ENCODE assay signal across 8 cellular contexts in the genomic region with DNA sequence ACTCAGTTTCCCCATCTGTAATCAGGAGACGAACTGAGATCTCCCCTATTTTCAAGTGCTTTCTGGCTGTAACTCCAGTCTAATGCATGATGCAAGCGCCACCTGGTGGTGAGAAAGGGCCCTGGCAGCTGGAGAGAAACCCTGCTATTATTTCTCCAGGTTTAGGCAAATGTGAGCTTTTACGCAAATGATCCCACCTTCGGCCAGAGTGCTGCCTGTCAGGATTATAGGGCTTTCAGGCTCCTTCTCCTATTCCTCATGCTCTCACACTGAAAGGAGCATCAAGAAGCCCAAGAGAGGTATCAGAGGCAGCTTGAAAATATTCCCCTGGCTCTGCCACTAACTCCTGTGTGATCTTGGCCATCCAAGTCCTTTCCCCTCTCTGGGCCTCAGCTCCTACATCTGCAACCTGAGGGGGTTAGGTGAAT.
DNase-seq lines count a peak whose midpoint lies in the region; ATAC-seq, FAIRE-seq and TF ChIP-seq lines count a peak whose summit lies in the region.

No MANE protein-coding gene starts in this region.

- no peak overlapping the region for H2BK20ac ChIP-seq in H1 (ENCODE audit: low read length)

- H3K9me3 Mint-ChIP-seq in mesothelial cell of epicardium, result no peaks in the 10 kb centered on the region

- POLR2A ChIA-PET in H1 (lab: Charles Lee; ENCODE audit: partially characterized antibody), result interaction anchor here (0.5 to 1.2 kb wide), 2 partner anchors 15 to 175 kb away, joined by 3 read pairs; no protein-coding TSS in a partner anchor

- H3K18ac ChIP-seq in H1 (ENCODE audit: extremely low read depth, low read length), result no peak overlapping the region

- H3K36me3 Mint-ChIP-seq in mesothelial cell of epicardium, result no peaks in the 10 kb centered on the region

- H2BK5ac ChIP-seq in H1 (ENCODE audit: low read depth, low read length), result no peak overlapping the region

- H3K56ac ChIP-seq in H1 (replicated peaks; ENCODE audit: insufficient read length, low read depth, low read length), result no peak overlapping the region

- no peak overlapping the region for H2AFZ ChIP-seq in H1 (ENCODE audit: low read length)

- no peak for TF ChIP-seq EP300 in H1 (IDR thresholded peaks at IDR 0.05; ENCODE audit: borderline replicate concordance in 1 of 2, low read depth in 2 of 2, low read length in 2 of 2)

- no peak overlapping the region for H3K9ac ChIP-seq in H1 (replicated peaks in 1 of 4; ENCODE audit: extremely low read depth in 1 of 4, low read depth in 3 of 4, low read length in 3 of 4)

- no peak for TF ChIP-seq POLR2A in H1 (IDR thresholded peaks at IDR 0.05; ENCODE audit: control extremely low read depth in 1 of 2, low read depth in 2 of 2, low read length in 2 of 2)

- H2BK120ac ChIP-seq in H1 (replicated peaks; ENCODE audit: low read depth, low read length), result no peak overlapping the region

- H3K4me2 ChIP-seq in H1 (ENCODE audit: insufficient read depth in 1 of 2, low read depth in 2 of 2, low read length in 2 of 2), result no peak overlapping the region

- no peaks in the 10 kb centered on the region; a peak in 1 of 7 replicates for H3K4me1 ChIP-seq in H1 (replicated peaks in 1 of 4; ENCODE audit: control insufficient read depth in 3 of 4, insufficient read depth in 4 of 4, low read length in 3 of 4)

- no peaks in the 10 kb centered on the region for H3K9me3 ChIP-seq in H1 (ENCODE audit: insufficient read depth in 2 of 2, low read depth in 1 of 2, low read length in 1 of 2)

- no peaks in the 10 kb centered on the region for H3K36me3 ChIP-seq in H1 (ENCODE audit: control insufficient read depth in 2 of 4, insufficient read depth in 4 of 4, low read length in 3 of 4)

- peaks cover 4% of the 10 kb centered on the region for H3K27me3 Mint-ChIP-seq in mesothelial cell of epicardium (ENCODE audit: low read depth)

- H3K4me3 Mint-ChIP-seq in mesothelial cell of epicardium, result no peak overlapping the region

- no peaks in the 10 kb centered on the region for H3K79me1 ChIP-seq in H1 (ENCODE audit: low read depth, low read length)

- no peak overlapping the region for H4K91ac ChIP-seq in H1 (replicated peaks; ENCODE audit: insufficient read length, low read length)

- peak; percentile 95 for TF ChIP-seq CTCF in AG09309 (IDR thresholded peaks at IDR 0.05; ENCODE audit: control insufficient read depth, insufficient read depth, low read depth, low read length, missing control alignments)
- peak; percentile 99 for TF ChIP-seq CTCF in GM20000 (IDR thresholded peaks at IDR 0.05; ENCODE audit: extremely low read depth, missing control alignments)
- TF ChIP-seq CTCF in H1 (IDR thresholded peaks at IDR 0.05; ENCODE audit: control extremely low read depth in 1 of 3, insufficient read depth in 1 of 3, low read depth in 1 of 3, low read length in 3 of 3), result peak; percentile 79 to 97 (median 96)
- peak; percentile 95 for TF ChIP-seq CTCF in mesothelial cell of epicardium (IDR thresholded peaks at IDR 0.05; ENCODE audit: unreplicated experiment)

- no peaks in the 10 kb centered on the region for H3K4me1 Mint-ChIP-seq in mesothelial cell of epicardium

- no peaks in the 10 kb centered on the region for H4K20me1 ChIP-seq in H1 (replicated peaks in 1 of 2; ENCODE audit: control insufficient read depth in 1 of 2, insufficient read depth in 2 of 2, low read length in 2 of 2)

- H4K8ac ChIP-seq in H1 (ENCODE audit: extremely low read depth, insufficient read depth, low read length), result no peak overlapping the region

- H3K23ac ChIP-seq in H1 (ENCODE audit: insufficient read length), result no peak overlapping the region

- H3K79me2 ChIP-seq in H1 (ENCODE audit: control insufficient read depth in 1 of 2, insufficient read depth in 2 of 2, low read length in 2 of 2), result no peaks in the 10 kb centered on the region

- no peak overlapping the region for H3K27ac Mint-ChIP-seq in mesothelial cell of epicardium

- H4K5ac ChIP-seq in H1 (ENCODE audit: insufficient read length, low read depth, low read length), result no peak overlapping the region

- no peak overlapping the region for H3K14ac ChIP-seq in H1 (ENCODE audit: insufficient read length)

- no peak overlapping the region for H3K27ac ChIP-seq in H1 (ENCODE audit: low read depth, low read length)

- CTCF ChIA-PET in H1 (lab: Charles Lee; ENCODE audit: partially characterized antibody), result interaction anchor here (0.6 to 17.1 kb wide), 69 partner anchors 8 to 1368 kb away, joined by 3 to 352 read pairs (median 6); a partner anchor contains a TSS

- H3K4ac ChIP-seq in H1 (replicated peaks; ENCODE audit: insufficient read length, low read depth, low read length), result no peak overlapping the region

- 44% methylated on average over 4 of the region's 4 CpGs; no CpG with 5 or more reads in 1 of the 2 experiments for WGBS in H1 (ENCODE audit: extremely low coverage in 1 of 2, insufficient coverage in 1 of 2, insufficient read length in 1 of 2, insufficient replicate concordance in 2 of 2, low coverage in 1 of 2, low lambda C conversion rate in 2 of 2, missing lambda C conversion rate in 1 of 2), 2 experiments

- FAIRE-seq in H1 (lab: Jason Lieb, UNC), result peak; percentile 86

- H3K4me3 ChIP-seq in AG09309 (ENCODE audit: control insufficient read depth, low read depth, low read length), result no peak overlapping the region
- H3K4me3 ChIP-seq in H1 (ENCODE audit: extremely low read depth in 1 of 4, insufficient read depth in 2 of 4, low read depth in 3 of 4, low read length in 4 of 4), result no peak overlapping the region

- no peak for ATAC-seq in HG02870 (IDR thresholded peaks at IDR 0.05; ENCODE audit: unreplicated experiment)

- DNase-seq in AG09309 (ENCODE audit: low read depth) (peak; percentile 14), GM20000 (ENCODE audit: low spot score) (peak; percentile 68), NCI-H526 treated with DMSO at 0.1 percent for 48 hours (lab: John Stamatoyannopoulos, UW) (peak; percentile 85), H1 (ENCODE audit: low read depth in 1 of 2, low spot score in 2 of 2) (peak in 1 of 2 experiments; percentile 87), mesothelial cell of epicardium (ENCODE audit: low spot score in 2 of 2, unreplicated experiment in 2 of 2) (peak; percentile 48 to 84)
- peak; percentile 21 to 54 for DNase-seq in activated CD8-positive, alpha-beta memory T cell treated with anti-CD3 and anti-CD28 coated beads for 1 hour (ENCODE audit: extremely low read depth in 1 of 2, low read depth in 1 of 2)
- peak; percentile 29 to 42 for DNase-seq in stimulated activated CD8-positive, alpha-beta memory T cell treated with anti-CD3 and anti-CD28 coated beads, Interleukin-2, amount 100 ng/mL, for 1 hour (ENCODE audit: low read depth in 2 of 2)

- H2BK12ac ChIP-seq in H1 (ENCODE audit: low read depth, low read length), result no peak overlapping the region

- no peaks in the 10 kb centered on the region; a peak in 2 of 7 replicates for H3K27me3 ChIP-seq in H1 (replicated peaks in 1 of 4; ENCODE audit: control insufficient read depth in 3 of 4, extremely low read depth in 1 of 4, insufficient read depth in 3 of 4, low read length in 3 of 4)

- no peak overlapping the region for H2BK15ac ChIP-seq in H1 (ENCODE audit: low read length)

- no peak overlapping the region for H2AK5ac ChIP-seq in H1 (ENCODE audit: low read depth, low read length)

- no peaks in the 10 kb centered on the region for H3K23me2 ChIP-seq in H1 (ENCODE audit: low read depth, low read length)

- TF ChIP-seq RAD21 in H1 (IDR thresholded peaks at IDR 0.05 in 1 of 2, conservative IDR thresholded peaks at IDR 0.05 in 1 of 2; ENCODE audit: low read depth in 2 of 2, low read length in 2 of 2), result peak; percentile 94 to 97

TF ChIP-seq in H1, 55 proteins besides CTCF, POLR2A, EP300 and RAD21:
- TF ChIP-seq SP4 (IDR thresholded peaks at IDR 0.05; ENCODE audit: low read length) (0 out of 2 replicates have a peak, but pooled peaks have one; percentile 39), NRF1 (IDR thresholded peaks at IDR 0.05; ENCODE audit: low read depth, low read length) (no peak)
